29 cellular contexts compared by ENCODE assay signal in genomic region chr2:86770816-86771215, GRCh38. TPM values are rescaled to one million over a fixed set of nuclear protein-coding genes. Genes with fewer than 3 reads are reported as not detected.
"Had no signal": no experiment of that assay in that cellular context is flagged by ENCODE, and none has a peak within 500 bp of the region (broad histone marks: within the 10 kb centered on the region; RNA-seq: fewer than 3 reads in every experiment).

No MANE protein-coding gene starts in this region.

- H3K27ac ChIP-seq: breast epithelium, RWPE1, SJCRH30, WERI-Rb-1 had no signal

- H3K36me3 ChIP-seq: breast epithelium had no signal

- ATAC-seq: activated CD4-positive, alpha-beta T cell treated with anti-CD3 and anti-CD28 coated beads for 36 hours; activated CD8-positive, alpha-beta T cell treated with anti-CD3 and anti-CD28 coated beads, Interleukin-2, amount 10 ng/mL, durations not matched to agents 7 days and 5 days; K562; Panc1 had no signal

- H3K4me1 ChIP-seq: breast epithelium, SJCRH30 had no signal

- H3K27me3 ChIP-seq: breast epithelium, SJCRH30 had no signal

- H3K9me3 Mint-ChIP-seq: activated naive CD4-positive, alpha-beta T cell treated with anti-CD3 and anti-CD28 coated beads for 36 hours; activated naive CD8-positive, alpha-beta T cell treated with anti-CD3 and anti-CD28 coated beads, Interleukin-2, amount 10 ng/mL, durations not matched to agents 7 days and 5 days had no signal

- H3K4me1 Mint-ChIP-seq: activated CD4-positive, alpha-beta T cell treated with anti-CD3 and anti-CD28 coated beads for 36 hours had no signal

- DNase-seq: activated CD4-positive, alpha-beta T cell treated with anti-CD3 and anti-CD28 coated beads for 36 hours; activated CD4-positive, alpha-beta T cell treated with anti-CD3 and anti-CD28 coated beads, Interleukin-2, amount 50 U/mL, for 4 hours; activated CD8-positive, alpha-beta memory T cell treated with anti-CD3 and anti-CD28 coated beads, Interleukin-2, amount 50 U/mL, for 48 hours; activated CD8-positive, alpha-beta T cell treated with anti-CD3 and anti-CD28 coated beads, Interleukin-2, amount 10 ng/mL, durations not matched to agents 7 days and 5 days; activated effector memory CD4-positive, alpha-beta T cell treated with anti-CD3 and anti-CD28 coated beads, Interleukin-2, amount 50 U/mL, for 16 hours; activated naive CD4-positive, alpha-beta T cell treated with anti-CD3 and anti-CD28 coated beads for 36 hours; activated naive CD8-positive, alpha-beta T cell treated with anti-CD3 and anti-CD28 coated beads, Interleukin-2, amount 10 ng/mL, durations not matched to agents 7 days and 5 days; activated T-cell treated with anti-CD3 and anti-CD28 coated beads, Interleukin-2, amount 50 U/mL, for 1 hour; aorta; caudate nucleus; Karpas-422; MM.1S; NCI-H1105 treated with DMSO at 0.1 percent for 48 hours; NCI-H1436 treated with DMSO at 0.1 percent for 48 hours; NCI-H187 treated with DMSO at 0.1 percent for 48 hours; NCI-H2081 treated with DMSO at 0.1 percent for 48 hours; NCI-H510A treated with DMSO at 0.1 percent for 48 hours; NCI-H69; NK-92 treated with Interleukin-12 subunit alpha and Interleukin-12 subunit beta, amount 100 ng/mL, for 24 hours; OCI-M1; Right ventricle myocardium superior; SJCRH30; SK-N-SH; T-helper 1 cell; WERI-Rb-1 had no signal

- H3K4me3 ChIP-seq: breast epithelium, K562, SJCRH30 had no signal

- H3K4me3 Mint-ChIP-seq: activated CD4-positive, alpha-beta T cell treated with anti-CD3 and anti-CD28 coated beads for 36 hours; activated CD8-positive, alpha-beta T cell treated with anti-CD3 and anti-CD28 coated beads, Interleukin-2, amount 10 ng/mL, durations not matched to agents 7 days and 5 days; activated naive CD4-positive, alpha-beta T cell treated with anti-CD3 and anti-CD28 coated beads for 36 hours; activated naive CD8-positive, alpha-beta T cell treated with anti-CD3 and anti-CD28 coated beads, Interleukin-2, amount 10 ng/mL, durations not matched to agents 7 days and 5 days had no signal

- H3K9ac ChIP-seq: SK-N-SH had no signal

- H3K27ac Mint-ChIP-seq: activated CD4-positive, alpha-beta T cell treated with anti-CD3 and anti-CD28 coated beads for 36 hours; activated CD8-positive, alpha-beta T cell treated with anti-CD3 and anti-CD28 coated beads, Interleukin-2, amount 10 ng/mL, durations not matched to agents 7 days and 5 days; activated naive CD4-positive, alpha-beta T cell treated with anti-CD3 and anti-CD28 coated beads for 36 hours; activated naive CD8-positive, alpha-beta T cell treated with anti-CD3 and anti-CD28 coated beads, Interleukin-2, amount 10 ng/mL, durations not matched to agents 7 days and 5 days had no signal

- H3K27me3 Mint-ChIP-seq: activated CD4-positive, alpha-beta T cell treated with anti-CD3 and anti-CD28 coated beads for 36 hours; activated naive CD8-positive, alpha-beta T cell treated with anti-CD3 and anti-CD28 coated beads, Interleukin-2, amount 10 ng/mL, durations not matched to agents 7 days and 5 days had no signal

- H3K9me3 ChIP-seq: breast epithelium, SJCRH30, SK-N-SH had no signal

RNA-seq across cellular contexts. Expression of gene CD8A, which starts 19.9 kb away (rescaled TPM):
- polyA plus RNA-seq: K562 had no signal
